Comparison of ENCODE assay signal across 8 cellular contexts in genomic region chrX:52923781-52924241, GRCh38. TPM values are rescaled to one million over a fixed set of nuclear protein-coding genes. Genes with fewer than 3 reads are reported as not detected.
DNase-seq lines count a peak whose midpoint lies in the region; ATAC-seq, FAIRE-seq and TF ChIP-seq lines count a peak whose summit lies in the region.

No MANE protein-coding gene starts in this region.

- H3K27me3 Mint-ChIP-seq in brain: no peaks in the 10 kb centered on the region
- peaks cover 0 to 10% of the 10 kb centered on the region in 2 donors for H3K27me3 Mint-ChIP-seq in effector memory CD8-positive, alpha-beta T cell

- H3K27ac ChIP-seq in A549 (peak overlapping the region in 1 of 2 experiments; percentile 65; a peak in 2 of 6 replicates), parathyroid adenoma (peak overlapping the region; percentile 15)

- peak overlapping the region in 2 of 5 experiments; percentile 20 to 30 for H3K4me3 Mint-ChIP-seq in brain
- H3K4me3 Mint-ChIP-seq in effector memory CD8-positive, alpha-beta T cell: no peak overlapping the region

- no peaks in the 10 kb centered on the region for H3K9me3 ChIP-seq in A549
- H3K9me3 ChIP-seq in parathyroid adenoma (ENCODE audit: control insufficient read depth, low read length): no peaks in the 10 kb centered on the region

- TF ChIP-seq POLR2A in A549 (IDR thresholded peaks at IDR 0.05; ENCODE audit: low read length): no peak

- TF ChIP-seq RAD21 in A549 (conservative IDR thresholded peaks at IDR 0.05 in 1 of 2, IDR thresholded peaks at IDR 0.05 in 1 of 2): no peak

- H3K4me3 ChIP-seq in A549: no peak overlapping the region
- H3K4me3 ChIP-seq in parathyroid adenoma (ENCODE audit: low read depth, low read length): no peak overlapping the region

- peaks cover 15% of the 10 kb centered on the region for H3K4me1 Mint-ChIP-seq in brain
- H3K4me1 Mint-ChIP-seq in effector memory CD8-positive, alpha-beta T cell (ENCODE audit: low read depth in 2 of 2): peaks cover 4% of the 10 kb centered on the region in 2 donors

- CTCF ChIA-PET in A549 (lab: Yijun Ruan, JAX): no interaction called here

- peak overlapping the region; percentile 48 to 100 (median 68) for H3K27ac Mint-ChIP-seq in brain
- H3K27ac Mint-ChIP-seq in effector memory CD8-positive, alpha-beta T cell: no peak overlapping the region

- peak in 1 of 2 experiments; percentile 38 for DNase-seq in A549 (ENCODE audit: low read depth in 1 of 2, low spot score in 1 of 2)
- no peak for DNase-seq in NCI-H510A (lab: John Stamatoyannopoulos, UW)
- DNase-seq in frontal cortex (ENCODE audit: low spot score in 2 of 2): no peak
- DNase-seq in effector memory CD8-positive, alpha-beta T cell: no peak

- no peaks in the 10 kb centered on the region for H3K79me2 ChIP-seq in parathyroid adenoma

- H3K4me2 ChIP-seq in A549 (peak overlapping the region; percentile 50; the same call in 2 of the 3 replicates), parathyroid adenoma (ENCODE audit: low read length) (no peak overlapping the region)

- TF ChIP-seq CTCF in A549 (IDR thresholded peaks at IDR 0.05) (no peak), brain (conservative IDR thresholded peaks at IDR 0.05) (no peak), parathyroid adenoma (IDR thresholded peaks at IDR 0.05) (no peak)

- ATAC-seq in A549 (no peak), GM19351 (IDR thresholded peaks at IDR 0.05; ENCODE audit: unreplicated experiment) (peak; percentile 52), HG03460 (IDR thresholded peaks at IDR 0.05; ENCODE audit: unreplicated experiment) (peak; percentile 40)
- no peak for ATAC-seq in effector memory CD8-positive, alpha-beta T cell (replicated peaks)

- H3K36me3 ChIP-seq in parathyroid adenoma (ENCODE audit: control insufficient read depth, insufficient read depth, low read length): no peaks in the 10 kb centered on the region

- H3K4me1 ChIP-seq in A549 (peaks cover 11% of the 10 kb centered on the region), parathyroid adenoma (no peaks in the 10 kb centered on the region)

- H3K9me3 Mint-ChIP-seq in brain: peaks cover 0 to 6% (median 1%) of the 10 kb centered on the region in 5 experiments
- no peaks in the 10 kb centered on the region for H3K9me3 Mint-ChIP-seq in effector memory CD8-positive, alpha-beta T cell

- H3K36me3 Mint-ChIP-seq in brain: no peaks in the 10 kb centered on the region
- peaks cover 26% of the 10 kb centered on the region for H3K36me3 Mint-ChIP-seq in effector memory CD8-positive, alpha-beta T cell (ENCODE audit: insufficient read depth)

- no peak for TF ChIP-seq EP300 in A549 (IDR thresholded peaks at IDR 0.05)

- no peaks in the 10 kb centered on the region for H3K27me3 ChIP-seq in parathyroid adenoma (ENCODE audit: control insufficient read depth, insufficient read depth, low read length)

- H2AFZ ChIP-seq in parathyroid adenoma: peak overlapping the region; percentile 28

- FAIRE-seq in A549 (lab: Jason Lieb, UNC): peak; percentile 46
- FAIRE-seq in frontal cortex (lab: Jason Lieb, UNC): no peak

- POLR2A ChIA-PET in A549 (lab: Yijun Ruan, JAX): no interaction called here

- WGBS in A549 (ENCODE audit: missing lambda C conversion rate): 45% methylated on average over 4 of the region's 4 CpGs

- H3K9ac ChIP-seq in parathyroid adenoma: no peak overlapping the region

TF ChIP-seq in A549, 52 proteins besides CTCF, POLR2A, EP300 and RAD21:
- TF ChIP-seq NPAS2 (CRISPR knock-in tag; IDR thresholded peaks at IDR 0.05; ENCODE audit: borderline replicate concordance) (no peak), CHD4 (IDR thresholded peaks at IDR 0.05; ENCODE audit: borderline replicate concordance) (no peak), TFCP2L1 (CRISPR knock-in tag; IDR thresholded peaks at IDR 0.05) (no peak), RCOR1 (IDR thresholded peaks at IDR 0.05; ENCODE audit: low read depth, low read length) (no peak), ZNF302 (CRISPR knock-in tag; IDR thresholded peaks at IDR 0.05) (no peak), HMGXB4 (CRISPR knock-in tag; IDR thresholded peaks at IDR 0.05; ENCODE audit: borderline replicate concordance) (no peak)
TF ChIP-seq in A549: peak in this region for 0.

RNA-seq across cellular contexts. Expression of gene FAM156B, which starts 26.7 kb away (rescaled TPM):
- 18.1 and 29.6 TPM in 2 replicates for polyA plus RNA-seq in A549 (2011; rRNA removed)
- 46.7 and 51.9 TPM in 2 replicates for polyA plus RNA-seq in A549 (2012; cell fraction: cytosol; rRNA removed)
- polyA plus RNA-seq in A549 (2012; cell fraction: nucleus; rRNA removed): 175 and 176 TPM in 2 replicates
- polyA plus RNA-seq in A549 (2017; fragmentation: RNase III; extraction: RNeasy Plus Mini Kit Qiagen cat#74134 plus additional on column Dnase treatment): 10.4 to 12.2 TPM (median 11.5 TPM) in 3 replicates
- 8.9 and 13.8 TPM in 2 replicates for polyA minus RNA-seq in A549 (2011; rRNA and poly(A)+ RNA removed)
- polyA plus RNA-seq in brain (ENCODE audit: insufficient read depth, low read depth, low replicate concordance): 7.7 TPM
- total RNA-seq in frontal cortex: 22.0 TPM

RNA-seq across cellular contexts. Expression of gene FAM156A, which starts 34.5 kb away (rescaled TPM):
- polyA plus RNA-seq in A549 (2011; rRNA removed) (18.2 and 22.6 TPM in 2 replicates), A549 (2017; fragmentation: RNase III; extraction: RNeasy Plus Mini Kit Qiagen cat#74134 plus additional on column Dnase treatment) (19.8 to 24.8 TPM (median 20.1 TPM) in 3 replicates), brain (ENCODE audit: insufficient read depth, low read depth, low replicate concordance) (8.4 TPM)
- polyA plus RNA-seq in A549 (2012; cell fraction: cytosol; rRNA removed): 21.4 and 31.9 TPM in 2 replicates
- polyA plus RNA-seq in A549 (2012; cell fraction: nucleus; rRNA removed): 76.0 and 108 TPM in 2 replicates
- polyA minus RNA-seq in A549 (2011; rRNA and poly(A)+ RNA removed): 4.8 and 10.2 TPM in 2 replicates
- total RNA-seq in frontal cortex: 6.5 TPM

RNA-seq across cellular contexts. Expression of gene XAGE3, which starts 55.9 kb away (rescaled TPM):
- polyA plus RNA-seq in A549 (2011; rRNA removed) (not detected in 2 replicates), A549 (2017; fragmentation: RNase III; extraction: RNeasy Plus Mini Kit Qiagen cat#74134 plus additional on column Dnase treatment) (not detected in 3 replicates), brain (ENCODE audit: insufficient read depth, low read depth, low replicate concordance) (not detected)
- not detected in 2 replicates for polyA plus RNA-seq in A549 (2012; cell fraction: cytosol; rRNA removed)
- polyA plus RNA-seq in A549 (2012; cell fraction: nucleus; rRNA removed): not detected in 2 replicates
- polyA minus RNA-seq in A549 (2011; rRNA and poly(A)+ RNA removed): not detected in 2 replicates
- not detected for total RNA-seq in frontal cortex

Comparison
In these comparisons a context has a peak if more than half of its experiments do, and no peak if none do; other contexts are left out.
1. ATAC-seq: peak in GM19351 (single experiment) and HG03460 (single experiment); none in A549 (0 of 2) and effector memory CD8-positive, alpha-beta T cell (single experiment).
2. H3K27ac Mint-ChIP-seq: peak in brain (5 of 5); none in effector memory CD8-positive, alpha-beta T cell (0 of 2).